19 cellular contexts compared by ENCODE assay signal in genomic region chr5:90279091-90279490, GRCh38.
"Had no signal": no experiment of that assay in that cellular context is flagged by ENCODE, and none has a peak within 500 bp of the region (broad histone marks: within the 10 kb centered on the region; RNA-seq: fewer than 3 reads in every experiment).

No MANE protein-coding gene starts in this region.

- H3K27me3 ChIP-seq: colonic mucosa, esophagus muscularis mucosa, sigmoid colon, testis, vagina had no signal

- H3K36me3 ChIP-seq: colonic mucosa, esophagus muscularis mucosa, sigmoid colon, vagina had no signal

- DNase-seq: activated CD4-positive, alpha-beta memory T cell treated with anti-CD3 and anti-CD28 coated beads, Interleukin-2, amount 10 ng/mL, durations not matched to agents 7 days and 5 days; activated CD4-positive, alpha-beta T cell treated with anti-CD3 and anti-CD28 coated beads, Interleukin-2, amount 10 ng/mL, durations not matched to agents 24 days and 14 days; activated gamma-delta T cell treated with Interleukin-2 at 50 U/mL for 16 hours; activated T-cell treated with anti-CD3 and anti-CD28 coated beads for 4 hours; aorta; colonic mucosa; naive thymus-derived CD4-positive, alpha-beta T cell; retina; sigmoid colon; stimulated activated CD4-positive, alpha-beta T cell treated with anti-CD3 and anti-CD28 coated beads, Interleukin-15, amount 100 ng/mL, for 24 hours; stimulated activated naive B cell treated with anti-CD40 and anti-IgM and Interleukin-4, amounts not matched to agents 10 μg/mL and 1 μg/mL and 100 μg/mL, for 72 hours; testis had no signal

- H3K27ac ChIP-seq: colonic mucosa, esophagus muscularis mucosa, sigmoid colon, testis, vagina, VCaP had no signal

- H3K4me3 ChIP-seq: colonic mucosa, esophagus muscularis mucosa, lung, sigmoid colon, smooth muscle cell, vagina had no signal

- H3K4me1 ChIP-seq: colonic mucosa, esophagus muscularis mucosa, sigmoid colon, testis, vagina had no signal

- H3K4me2 ChIP-seq: smooth muscle cell had no signal

- ATAC-seq: activated CD4-positive, CD25-positive, alpha-beta regulatory T cell treated with anti-CD3 and anti-CD28 coated beads, Interleukin-2, amount 50 U/mL, for 24 hours; left lobe of liver; naive thymus-derived CD4-positive, alpha-beta T cell; stimulated activated naive B cell treated with anti-CD40 and anti-IgM and Interleukin-4, amounts not matched to agents 10 μg/mL and 1 μg/mL and 100 μg/mL, for 72 hours had no signal
